Comparison of ENCODE assay signal across 9 cellular contexts in genomic region chr4:186701273-186701672, GRCh38. TPM values are rescaled to one million over a fixed set of nuclear protein-coding genes. Genes with fewer than 3 reads are reported as not detected.
A peak's percentile ranks its signal among the peaks of the same experiment; 100 is the strongest.
DNase-seq lines count a peak whose midpoint lies in the region; ATAC-seq, FAIRE-seq and TF ChIP-seq lines count a peak whose summit lies in the region.
"Had no signal": no experiment of that assay in that cellular context is flagged by ENCODE, and none has a peak within 500 bp of the region (broad histone marks: within the 10 kb centered on the region; RNA-seq: fewer than 3 reads in every experiment).

No MANE protein-coding gene starts in this region.

- no peak for FAIRE-seq in urothelium cell line (lab: Jason Lieb, UNC)

- peaks cover 41% of the 10 kb centered on the region for H3K4me1 Mint-ChIP-seq in MCF 10A (ENCODE audit: insufficient read depth, unreplicated experiment)

- H3K9ac ChIP-seq in HUES48 (ENCODE audit: low read depth, low read length) (no peak overlapping the region), iPS-15b (ENCODE audit: low read depth, low read length) (peak overlapping the region; percentile 19)

- no peak overlapping the region for H3K4me3 ChIP-seq in HUES48 (ENCODE audit: low read depth, low read length)
- no peak overlapping the region for H3K4me3 ChIP-seq in iPS-15b (ENCODE audit: low read depth, low read length)
- H3K4me3 ChIP-seq in sigmoid colon: peak overlapping the region in 3 of 4 donors; percentile 11 to 26 (median 17)

- intact Hi-C loops in MCF 10A (cut with micrococcal nuclease): no loop called here
- intact Hi-C loops in sigmoid colon (cut with DNase I): no loop called here

- peaks cover 57% of the 10 kb centered on the region for H3K36me3 Mint-ChIP-seq in MCF 10A (ENCODE audit: insufficient read depth, unreplicated experiment)

- no peak for TF ChIP-seq CTCF in MCF 10A (IDR thresholded peaks at IDR 0.05; ENCODE audit: unreplicated experiment)
- no peak for TF ChIP-seq CTCF in sigmoid colon (IDR thresholded peaks at IDR 0.05)

- peak overlapping the region; percentile 78 for H3K27ac ChIP-seq in HUES48 (ENCODE audit: low read depth, low read length)
- H3K27ac ChIP-seq in sigmoid colon: peak overlapping the region; percentile 72 to 85 (median 75)

- DNase-seq in MCF 10A (ENCODE audit: unreplicated experiment) (no peak), sigmoid colon (no peak), urothelium cell line (ENCODE audit: low spot score) (no peak), SW480 (ENCODE audit: low spot score) (no peak)
- DNase-seq in activated CD4-positive, CD25-positive, alpha-beta regulatory T cell (lab: John Stamatoyannopoulos, UW): no peak
- DNase-seq: activated T-cell treated with anti-CD3 and anti-CD28 coated beads, Interleukin-2, amount 50 U/mL, for 24 hours had no signal

- H3K9me3 ChIP-seq in HUES48 (ENCODE audit: control insufficient read depth, insufficient read depth, low read length) (no peaks in the 10 kb centered on the region), iPS-15b (ENCODE audit: control insufficient read depth, insufficient read depth, low read length) (no peaks in the 10 kb centered on the region), sigmoid colon (no peaks in the 10 kb centered on the region)

- H3K27ac Mint-ChIP-seq in MCF 10A (ENCODE audit: low read depth, unreplicated experiment): peak overlapping the region; percentile 88
- H3K27ac Mint-ChIP-seq: activated T-cell treated with anti-CD3 and anti-CD28 coated beads, Interleukin-2, amount 50 U/mL, for 24 hours had no signal

- no peak for TF ChIP-seq POLR2A in sigmoid colon (IDR thresholded peaks at IDR 0.05)

- WGBS in sigmoid colon, 2 donors: 6 to 35% methylated on average over 5 of the region's 5 CpGs

- no peak for TF ChIP-seq EP300 in sigmoid colon (IDR thresholded peaks at IDR 0.05)

- H3K4me3 Mint-ChIP-seq in MCF 10A (ENCODE audit: unreplicated experiment): peak overlapping the region; percentile 52
- H3K4me3 Mint-ChIP-seq: activated T-cell treated with anti-CD3 and anti-CD28 coated beads, Interleukin-2, amount 50 U/mL, for 24 hours had no signal

- no peaks in the 10 kb centered on the region for H3K9me3 Mint-ChIP-seq in MCF 10A (ENCODE audit: unreplicated experiment)

- no peak for ATAC-seq in GM18517 (IDR thresholded peaks at IDR 0.05; ENCODE audit: unreplicated experiment)

- CTCF ChIA-PET in MCF 10A (lab: Yijun Ruan, JAX): interaction anchor here (0.6 to 1.4 kb wide), 2 partner anchors 31 to 143 kb away, joined by 3 to 4 read pairs; no protein-coding TSS in a partner anchor

- POLR2A ChIA-PET in MCF 10A (lab: Yijun Ruan, JAX): interaction anchor here (0.8 to 1.0 kb wide), 3 partner anchors 8 to 24 kb away, joined by 3 to 5 read pairs (median 4); no protein-coding TSS in a partner anchor

- BruUV-seq in MCF 10A (replicated peaks; lab: Mats Ljungman, UMichigan): no TSS peak

- H3K36me3 ChIP-seq in HUES48 (ENCODE audit: control insufficient read depth, insufficient read depth, low read length): peaks cover 35% of the 10 kb centered on the region
- no peaks in the 10 kb centered on the region for H3K36me3 ChIP-seq in iPS-15b (ENCODE audit: control insufficient read depth, insufficient read depth, low read length)
- H3K36me3 ChIP-seq in sigmoid colon: peaks cover 0 to 6% (median 0%) of the 10 kb centered on the region in 4 donors

- H3K27me3 Mint-ChIP-seq in MCF 10A (ENCODE audit: insufficient read depth, unreplicated experiment): no peaks in the 10 kb centered on the region
- H3K27me3 Mint-ChIP-seq: activated T-cell treated with anti-CD3 and anti-CD28 coated beads, Interleukin-2, amount 50 U/mL, for 24 hours had no signal

- peaks cover 45% of the 10 kb centered on the region for H3K4me1 ChIP-seq in HUES48 (ENCODE audit: control insufficient read depth, insufficient read depth, low read length)
- H3K4me1 ChIP-seq in iPS-15b (ENCODE audit: control insufficient read depth, insufficient read depth, low read length): peaks cover 7% of the 10 kb centered on the region
- H3K4me1 ChIP-seq in sigmoid colon: peaks cover 0 to 73% (median 63%) of the 10 kb centered on the region in 4 donors

- H3K27me3 ChIP-seq in HUES48 (ENCODE audit: control insufficient read depth, insufficient read depth, low read length) (no peaks in the 10 kb centered on the region), iPS-15b (ENCODE audit: control insufficient read depth, insufficient read depth, low read length) (no peaks in the 10 kb centered on the region), sigmoid colon (no peaks in the 10 kb centered on the region)

RNA-seq across cellular contexts. Expression of gene FAT1, which starts 22.4 kb away (rescaled TPM):
- 132 and 165 TPM in 2 replicates for total RNA-seq in MCF 10A (2022)
- total RNA-seq in sigmoid colon: 100 to 1,000 TPM in 3 of 4 donors, 10 to 100 TPM in 1; 93.1 to 146 (median 125) TPM
- polyA plus RNA-seq in sigmoid colon: 10 to 100 TPM; 12.6 to 72.3 (median 15.0) TPM

Comparison
In these comparisons a context has a peak if more than half of its experiments do, and no peak if none do; other contexts are left out.
1. H3K4me3 ChIP-seq: peak in sigmoid colon (3 of 4); none in HUES48 (single experiment) and iPS-15b (single experiment).